8 cellular contexts compared by ENCODE assay signal in genomic region chr4:70544279-70544870, GRCh38.
DNase-seq lines count a peak whose midpoint lies in the region; ATAC-seq and TF ChIP-seq lines count a peak whose summit lies in the region.

No MANE protein-coding gene starts in this region.

- TF ChIP-seq CTCF in GM10266 (IDR thresholded peaks at IDR 0.05; ENCODE audit: control insufficient read depth, insufficient read depth, low read depth, missing control alignments), result peak; percentile 53
- TF ChIP-seq CTCF in RWPE1 (conservative IDR thresholded peaks at IDR 0.05; ENCODE audit: low read depth), result peak; percentile 71

- H3K27ac ChIP-seq in RWPE1, result no peak overlapping the region

- POLR2A ChIA-PET in RWPE1 (lab: Yijun Ruan, JAX; ENCODE audit: low non-redundant PET), result no interaction called here

- ATAC-seq in HG02588 (IDR thresholded peaks at IDR 0.05; ENCODE audit: unreplicated experiment), result peak; percentile 59
- no peak for ATAC-seq in HG02759 (IDR thresholded peaks at IDR 0.05; ENCODE audit: unreplicated experiment)
- ATAC-seq in GM18520 (IDR thresholded peaks at IDR 0.05; ENCODE audit: unreplicated experiment), result no peak

- no peak for DNase-seq in GM10266 (ENCODE audit: extremely low spot score)
- DNase-seq in RWPE1 (ENCODE audit: low spot score), result peak; percentile 20
- DNase-seq in kidney tubule cell (ENCODE audit: low spot score), result peak; percentile 37
- no peak for DNase-seq in amniotic stem cell (lab: John Stamatoyannopoulos, UW)
- DNase-seq in HK-2 (ENCODE audit: unreplicated experiment), result no peak

- CTCF ChIA-PET in RWPE1 (lab: Yijun Ruan, JAX), result no interaction called here

Comparison
In these comparisons a context has a peak if more than half of its experiments do, and no peak if none do; other contexts are left out.
1. DNase-seq: peak in RWPE1 (single experiment) and kidney tubule cell (single experiment); none in GM10266 (single experiment), amniotic stem cell (single experiment) and HK-2 (single experiment).